ENCODE assay signal across 9 cellular contexts in genomic region chr16:73058221-73058615, GRCh38. TPM values are rescaled to one million over a fixed set of nuclear protein-coding genes. Genes with fewer than 3 reads are reported as not detected.
DNase-seq lines count a peak whose midpoint lies in the region; ATAC-seq and TF ChIP-seq lines count a peak whose summit lies in the region.
"Had no signal": no experiment of that assay in that cellular context is flagged by ENCODE, and none has a peak within 500 bp of the region (broad histone marks: within the 10 kb centered on the region; RNA-seq: fewer than 3 reads in every experiment).

No MANE protein-coding gene starts in this region.

- no peak for TF ChIP-seq CTCF in activated CD8-positive, alpha-beta T cell treated with anti-CD3 and anti-CD28 coated beads for 36 hours (IDR thresholded peaks at IDR 0.05)
- no peak for TF ChIP-seq CTCF in glutamatergic neuron (IDR thresholded peaks at IDR 0.05; ENCODE audit: partially characterized antibody, unreplicated experiment)

- ATAC-seq in GM21381 (IDR thresholded peaks at IDR 0.05; ENCODE audit: unreplicated experiment), result peak; percentile 66
- ATAC-seq in HG03565 (IDR thresholded peaks at IDR 0.05; ENCODE audit: unreplicated experiment), result peak; percentile 48
- ATAC-seq in activated CD8-positive, alpha-beta T cell treated with anti-CD3 and anti-CD28 coated beads for 36 hours, result peak; percentile 42

- POLR2A ChIA-PET in activated CD8-positive, alpha-beta T cell treated with anti-CD3 and anti-CD28 coated beads for 36 hours (lab: Charles Lee), result interaction anchor here (0.6 kb wide), 1 partner anchor 1200 kb away, joined by 3 read pairs; no protein-coding TSS in a partner anchor

- H3K27ac Mint-ChIP-seq in activated CD8-positive, alpha-beta T cell treated with anti-CD3 and anti-CD28 coated beads for 36 hours, result no peak overlapping the region
- H3K27ac Mint-ChIP-seq in glutamatergic neuron (ENCODE audit: unreplicated experiment), result no peak overlapping the region

- no peaks in the 10 kb centered on the region for H3K9me3 Mint-ChIP-seq in activated CD8-positive, alpha-beta T cell treated with anti-CD3 and anti-CD28 coated beads for 36 hours
- H3K9me3 Mint-ChIP-seq in glutamatergic neuron (ENCODE audit: unreplicated experiment), result peaks cover 13% of the 10 kb centered on the region

- intact Hi-C loops in activated CD8-positive, alpha-beta T cell treated with anti-CD3 and anti-CD28 coated beads for 36 hours (cut with micrococcal nuclease), result no loop called here

- H3K27me3 Mint-ChIP-seq in activated CD8-positive, alpha-beta T cell treated with anti-CD3 and anti-CD28 coated beads for 36 hours, result peaks cover 70% of the 10 kb centered on the region
- peaks cover 29% of the 10 kb centered on the region for H3K27me3 Mint-ChIP-seq in glutamatergic neuron (ENCODE audit: unreplicated experiment)

- CTCF ChIA-PET in activated CD8-positive, alpha-beta T cell treated with anti-CD3 and anti-CD28 coated beads for 36 hours (lab: Charles Lee), result no interaction called here

- no peaks in the 10 kb centered on the region for H3K36me3 Mint-ChIP-seq in activated CD8-positive, alpha-beta T cell treated with anti-CD3 and anti-CD28 coated beads for 36 hours (ENCODE audit: low read depth)
- H3K36me3 Mint-ChIP-seq in glutamatergic neuron (ENCODE audit: unreplicated experiment), result peaks cover 6% of the 10 kb centered on the region
- H3K36me3 Mint-ChIP-seq: CD4-positive, CD25-positive, alpha-beta regulatory T cell had no signal

- DNase-seq in NCI-H1092 treated with DMSO at 0.1 percent for 48 hours (lab: John Stamatoyannopoulos, UW), result peak; percentile 23
- no peak for DNase-seq in NCI-H1092 (lab: John Stamatoyannopoulos, UW)
- DNase-seq in activated CD8-positive, alpha-beta T cell treated with anti-CD3 and anti-CD28 coated beads for 36 hours, result no peak
- DNase-seq in glutamatergic neuron, result peak; percentile 33
- peak; percentile 67 for DNase-seq in retina
- DNase-seq in DMS79 treated with DMSO at 0.1 percent for 48 hours (lab: John Stamatoyannopoulos, UW), result no peak
- DNase-seq: CD4-positive, CD25-positive, alpha-beta regulatory T cell had no signal

- H3K4me3 Mint-ChIP-seq in activated CD8-positive, alpha-beta T cell treated with anti-CD3 and anti-CD28 coated beads for 36 hours, result peak overlapping the region; percentile 73
- peak overlapping the region; percentile 44 for H3K4me3 Mint-ChIP-seq in glutamatergic neuron (ENCODE audit: unreplicated experiment)

- H3K4me1 Mint-ChIP-seq in activated CD8-positive, alpha-beta T cell treated with anti-CD3 and anti-CD28 coated beads for 36 hours (ENCODE audit: low read depth), result peaks cover 11% of the 10 kb centered on the region
- peaks cover 42% of the 10 kb centered on the region for H3K4me1 Mint-ChIP-seq in glutamatergic neuron (ENCODE audit: low read depth, unreplicated experiment)

RNA-seq across cellular contexts. Expression of gene ZFHX3, which starts 10.3 kb away (rescaled TPM):
- total RNA-seq in activated CD8-positive, alpha-beta T cell treated with anti-CD3 and anti-CD28 coated beads for 36 hours, result under 1 TPM; 0.16 to 0.25 TPM
- 6.8 TPM for total RNA-seq in glutamatergic neuron (ENCODE audit: unreplicated experiment)

Comparison
In these comparisons a context has a peak if more than half of its experiments do, and no peak if none do; other contexts are left out.
1. DNase-seq: peak in NCI-H1092 treated with DMSO at 0.1 percent for 48 hours (single experiment), glutamatergic neuron (single experiment) and retina (single experiment); none in NCI-H1092 (single experiment), activated CD8-positive, alpha-beta T cell treated with anti-CD3 and anti-CD28 coated beads for 36 hours (single experiment) and DMS79 treated with DMSO at 0.1 percent for 48 hours (single experiment).
2. Peak in every context shown above with its lines, with median percentiles within 50 percentile points of each other: ATAC-seq.